24 cellular contexts compared by ENCODE assay signal in the genomic region with DNA sequence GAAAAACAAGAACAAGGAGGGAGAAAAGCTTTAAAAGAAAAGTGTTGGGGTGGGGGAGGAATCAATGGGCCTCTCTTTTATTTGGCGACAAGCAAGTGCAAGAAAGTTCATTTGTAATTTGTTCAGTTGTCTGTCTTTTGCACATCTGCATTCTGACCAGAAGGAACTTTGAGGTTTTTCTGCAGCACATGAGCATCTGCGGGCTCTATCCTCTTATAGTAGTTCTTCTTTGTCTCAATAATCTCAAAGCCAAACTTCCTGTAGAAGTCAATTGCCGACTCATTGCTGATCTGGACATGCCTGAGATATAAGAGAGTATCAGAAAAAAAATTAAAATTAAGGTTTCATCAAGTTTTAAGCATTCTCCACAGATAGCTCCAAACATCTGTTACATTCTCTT. TPM values are rescaled to one million over a fixed set of nuclear protein-coding genes. Genes with fewer than 3 reads are reported as not detected.
A peak's percentile ranks its signal among the peaks of the same experiment; 100 is the strongest.
DNase-seq lines count a peak whose midpoint lies in the region; ATAC-seq, FAIRE-seq and TF ChIP-seq lines count a peak whose summit lies in the region.
"Had no signal": no experiment of that assay in that cellular context is flagged by ENCODE, and none has a peak within 500 bp of the region (broad histone marks: within the 10 kb centered on the region; RNA-seq: fewer than 3 reads in every experiment).

No MANE protein-coding gene starts in this region.

- H3K36me3 ChIP-seq in pancreas, result peaks cover 0 to 25% (median 8%) of the 10 kb centered on the region in 3 donors
- H3K36me3 ChIP-seq: prostate gland, uterus had no signal

- no peak for TF ChIP-seq CTCF in progenitor cell of endocrine pancreas (IDR thresholded peaks at IDR 0.05; ENCODE audit: unreplicated experiment)
- no peak for TF ChIP-seq CTCF in pancreas (IDR thresholded peaks at IDR 0.05)

- no peak for FAIRE-seq in pancreas (lab: Jason Lieb, UNC)
- FAIRE-seq: G401.6 had no signal

- peaks cover 0 to 4% (median 0%) of the 10 kb centered on the region in 3 donors for H3K4me1 ChIP-seq in pancreas
- H3K4me1 ChIP-seq: prostate gland, suprapubic skin had no signal

- no peak for ATAC-seq in activated CD8-positive, alpha-beta T cell treated with anti-CD3 and anti-CD28 coated beads, Interleukin-2, amount 10 ng/mL, durations not matched to agents 7 days and 5 days
- no peak for ATAC-seq in pancreas
- ATAC-seq: activated naive CD4-positive, alpha-beta T cell treated with anti-CD3 and anti-CD28 coated beads, Interleukin-2, amount 50 U/mL, for 72 hours; heart left ventricle; left ventricle myocardium superior; Panc1 had no signal

- POLR2A ChIA-PET in activated CD8-positive, alpha-beta T cell treated with anti-CD3 and anti-CD28 coated beads, Interleukin-2, amount 10 ng/mL, durations not matched to agents 7 days and 5 days (lab: Charles Lee), result interaction anchor here (0.5 kb wide), 1 partner anchor 25 kb away, joined by 4 read pairs; no protein-coding TSS in a partner anchor

- CTCF ChIA-PET in activated naive CD4-positive, alpha-beta T cell treated with anti-CD3 and anti-CD28 coated beads, Interleukin-2, amount 10 ng/mL, durations not matched to agents 7 days and 5 days (lab: Charles Lee), result no interaction called here
- CTCF ChIA-PET in activated CD8-positive, alpha-beta T cell treated with anti-CD3 and anti-CD28 coated beads, Interleukin-2, amount 10 ng/mL, durations not matched to agents 7 days and 5 days (lab: Charles Lee), result interaction anchor here (1.1 to 1.7 kb wide), 3 partner anchors 15 to 56 kb away, joined by 3 to 10 read pairs (median 10); a partner anchor contains a TSS

- H3K4me3 Mint-ChIP-seq in activated naive CD4-positive, alpha-beta T cell treated with anti-CD3 and anti-CD28 coated beads, Interleukin-2, amount 10 ng/mL, durations not matched to agents 7 days and 5 days, result no peak overlapping the region
- H3K4me3 Mint-ChIP-seq in activated CD8-positive, alpha-beta T cell treated with anti-CD3 and anti-CD28 coated beads, Interleukin-2, amount 10 ng/mL, durations not matched to agents 7 days and 5 days, result no peak overlapping the region
- no peak overlapping the region for H3K4me3 Mint-ChIP-seq in progenitor cell of endocrine pancreas (ENCODE audit: low read depth)
- H3K4me3 Mint-ChIP-seq: activated CD4-positive, alpha-beta memory T cell treated with anti-CD3 and anti-CD28 coated beads for 36 hours; CD4-positive, alpha-beta memory T cell; mesothelial cell of epicardium had no signal

- H3K27me3 Mint-ChIP-seq in activated naive CD4-positive, alpha-beta T cell treated with anti-CD3 and anti-CD28 coated beads, Interleukin-2, amount 10 ng/mL, durations not matched to agents 7 days and 5 days, result no peaks in the 10 kb centered on the region
- no peaks in the 10 kb centered on the region for H3K27me3 Mint-ChIP-seq in activated CD8-positive, alpha-beta T cell treated with anti-CD3 and anti-CD28 coated beads, Interleukin-2, amount 10 ng/mL, durations not matched to agents 7 days and 5 days (ENCODE audit: low read depth)
- no peaks in the 10 kb centered on the region for H3K27me3 Mint-ChIP-seq in progenitor cell of endocrine pancreas
- H3K27me3 Mint-ChIP-seq: activated CD4-positive, alpha-beta memory T cell treated with anti-CD3 and anti-CD28 coated beads for 36 hours; CD4-positive, alpha-beta memory T cell had no signal

- H3K27me3 ChIP-seq in pancreas, result no peaks in the 10 kb centered on the region
- H3K27me3 ChIP-seq: heart left ventricle, suprapubic skin, uterus had no signal

- peak overlapping the region; percentile 67 for H3K27ac Mint-ChIP-seq in activated naive CD4-positive, alpha-beta T cell treated with anti-CD3 and anti-CD28 coated beads, Interleukin-2, amount 10 ng/mL, durations not matched to agents 7 days and 5 days
- H3K27ac Mint-ChIP-seq in activated CD8-positive, alpha-beta T cell treated with anti-CD3 and anti-CD28 coated beads, Interleukin-2, amount 10 ng/mL, durations not matched to agents 7 days and 5 days, result peak overlapping the region; percentile 72
- H3K27ac Mint-ChIP-seq in progenitor cell of endocrine pancreas, result peak overlapping the region; percentile 5
- H3K27ac Mint-ChIP-seq: activated CD4-positive, alpha-beta memory T cell treated with anti-CD3 and anti-CD28 coated beads for 36 hours had no signal

- DNase-seq in activated naive CD4-positive, alpha-beta T cell treated with anti-CD3 and anti-CD28 coated beads, Interleukin-2, amount 10 ng/mL, durations not matched to agents 7 days and 5 days, result no peak
- no peak for DNase-seq in activated naive CD4-positive, alpha-beta T cell treated with anti-CD3 and anti-CD28 coated beads, Interleukin-2, amount 50 U/mL, for 16 hours
- DNase-seq in KG1 (lab: John Stamatoyannopoulos, UW), result peak; percentile 44
- no peak for DNase-seq in activated CD8-positive, alpha-beta T cell treated with anti-CD3 and anti-CD28 coated beads, Interleukin-2, amount 10 ng/mL, durations not matched to agents 7 days and 5 days
- DNase-seq in progenitor cell of endocrine pancreas (ENCODE audit: low spot score, unreplicated experiment), result no peak
- no peak for DNase-seq in A172 (ENCODE audit: low spot score)
- no peak for DNase-seq in pancreas
- DNase-seq in NCI-H2081 (lab: John Stamatoyannopoulos, UW), result no peak
- DNase-seq: activated CD4-positive, alpha-beta memory T cell treated with anti-CD3 and anti-CD28 coated beads for 36 hours; activated T-cell treated with anti-CD3 and anti-CD28 coated beads, Interleukin-2, amount 50 U/mL, for 48 hours; CD4-positive, alpha-beta memory T cell; heart left ventricle; left ventricle myocardium superior; NCI-H1105 treated with DMSO at 0.1 percent for 48 hours; NCI-H2107; NCI-H446 treated with DMSO at 0.1 percent for 48 hours; SIG-M5; uterus had no signal

- intact Hi-C loops in pancreas (cut with DNase I), result no loop called here

- no peak overlapping the region for H3K4me3 ChIP-seq in pancreas
- H3K4me3 ChIP-seq: heart left ventricle, prostate gland, suprapubic skin, uterus had no signal

- no peaks in the 10 kb centered on the region for H3K9me3 ChIP-seq in pancreas
- H3K9me3 ChIP-seq: heart left ventricle, prostate gland, suprapubic skin, uterus had no signal

- peaks cover 40% of the 10 kb centered on the region for H3K36me3 Mint-ChIP-seq in activated naive CD4-positive, alpha-beta T cell treated with anti-CD3 and anti-CD28 coated beads, Interleukin-2, amount 10 ng/mL, durations not matched to agents 7 days and 5 days
- peaks cover 54% of the 10 kb centered on the region for H3K36me3 Mint-ChIP-seq in activated CD8-positive, alpha-beta T cell treated with anti-CD3 and anti-CD28 coated beads, Interleukin-2, amount 10 ng/mL, durations not matched to agents 7 days and 5 days (ENCODE audit: low read depth)
- H3K36me3 Mint-ChIP-seq in progenitor cell of endocrine pancreas (ENCODE audit: insufficient read depth), result peaks cover 16% of the 10 kb centered on the region

- H3K9me3 Mint-ChIP-seq in activated naive CD4-positive, alpha-beta T cell treated with anti-CD3 and anti-CD28 coated beads, Interleukin-2, amount 10 ng/mL, durations not matched to agents 7 days and 5 days, result no peaks in the 10 kb centered on the region
- H3K9me3 Mint-ChIP-seq in activated CD8-positive, alpha-beta T cell treated with anti-CD3 and anti-CD28 coated beads, Interleukin-2, amount 10 ng/mL, durations not matched to agents 7 days and 5 days (ENCODE audit: insufficient read depth), result no peaks in the 10 kb centered on the region
- no peaks in the 10 kb centered on the region for H3K9me3 Mint-ChIP-seq in progenitor cell of endocrine pancreas (ENCODE audit: low read depth)
- H3K9me3 Mint-ChIP-seq: activated CD4-positive, alpha-beta memory T cell treated with anti-CD3 and anti-CD28 coated beads for 36 hours; activated naive CD4-positive, alpha-beta T cell treated with anti-CD3 and anti-CD28 coated beads, Interleukin-2, amount 50 U/mL, for 72 hours; CD4-positive, alpha-beta memory T cell; mesothelial cell of epicardium had no signal

- WGBS in pancreas, 2 donors, result 84 to 85% methylated on average over 3 of the region's 3 CpGs

- H3K4me1 Mint-ChIP-seq in activated naive CD4-positive, alpha-beta T cell treated with anti-CD3 and anti-CD28 coated beads, Interleukin-2, amount 10 ng/mL, durations not matched to agents 7 days and 5 days, result peaks cover 18% of the 10 kb centered on the region
- H3K4me1 Mint-ChIP-seq in activated CD8-positive, alpha-beta T cell treated with anti-CD3 and anti-CD28 coated beads, Interleukin-2, amount 10 ng/mL, durations not matched to agents 7 days and 5 days (ENCODE audit: low read depth), result peaks cover 20% of the 10 kb centered on the region
- H3K4me1 Mint-ChIP-seq in progenitor cell of endocrine pancreas (ENCODE audit: low read depth), result no peaks in the 10 kb centered on the region

- H3K27ac ChIP-seq in pancreas, result no peak overlapping the region
- H3K27ac ChIP-seq: heart left ventricle, prostate gland, suprapubic skin, uterus had no signal

RNA-seq across cellular contexts. Expression of a gene that starts 24.4 kb away (rescaled TPM):
- 100 to 1,000 TPM; 108 to 116 TPM for total RNA-seq in activated CD8-positive, alpha-beta T cell treated with anti-CD3 and anti-CD28 coated beads, Interleukin-2, amount 10 ng/mL, durations not matched to agents 7 days and 5 days
- total RNA-seq in progenitor cell of endocrine pancreas, result 99.2 and 110 TPM in 2 replicates
- total RNA-seq in A172 (2014; rRNA removed; shearing (Covaris generic)), result 217 and 234 TPM in 2 replicates
- total RNA-seq in pancreas, result 10 to 100 TPM; 26.4 to 46.2 (median 40.5) TPM
- polyA plus RNA-seq in pancreas, result 10 to 100 TPM in 1 of 2 donors, 1 to 10 TPM in 1; 8.4 to 19.8 TPM

RNA-seq across cellular contexts. Expression of a gene that starts 25.2 kb away (rescaled TPM):
- total RNA-seq in activated CD8-positive, alpha-beta T cell treated with anti-CD3 and anti-CD28 coated beads, Interleukin-2, amount 10 ng/mL, durations not matched to agents 7 days and 5 days, result 10 to 100 TPM; 16.3 to 18.0 TPM
- 20.8 and 22.3 TPM in 2 replicates for total RNA-seq in progenitor cell of endocrine pancreas
- 6.6 TPM in 2 replicates for total RNA-seq in A172 (2014; rRNA removed; shearing (Covaris generic))
- 10 to 100 TPM in 3 of 6 donors, 1 to 10 TPM in 3; 8.2 to 12.3 (median 10.0) TPM for total RNA-seq in pancreas
- polyA plus RNA-seq in pancreas, result 1 to 10 TPM; 2.9 to 6.5 TPM

RNA-seq across cellular contexts. Expression of a gene that starts 25.2 kb away (rescaled TPM):
- total RNA-seq in activated CD8-positive, alpha-beta T cell treated with anti-CD3 and anti-CD28 coated beads, Interleukin-2, amount 10 ng/mL, durations not matched to agents 7 days and 5 days, result 10 to 100 TPM; 37.1 to 39.8 TPM
- 70.1 and 71.0 TPM in 2 replicates for total RNA-seq in progenitor cell of endocrine pancreas
- 109 and 111 TPM in 2 replicates for total RNA-seq in A172 (2014; rRNA removed; shearing (Covaris generic))
- 10 to 100 TPM; 20.3 to 44.7 (median 34.2) TPM for total RNA-seq in pancreas
- polyA plus RNA-seq in pancreas, result 10 to 100 TPM in 1 of 2 donors, 1 to 10 TPM in 1; 5.9 to 14.7 TPM

Comparison
In these comparisons a context has a peak if more than half of its experiments do, and no peak if none do; other contexts are left out.
1. H3K27ac Mint-ChIP-seq: peak in every context shown above with its lines; median percentile 72 in activated CD8-positive, alpha-beta T cell treated with anti-CD3 and anti-CD28 coated beads, Interleukin-2, amount 10 ng/mL, durations not matched to agents 7 days and 5 days; 67 in activated naive CD4-positive, alpha-beta T cell treated with anti-CD3 and anti-CD28 coated beads, Interleukin-2, amount 10 ng/mL, durations not matched to agents 7 days and 5 days; 5 in progenitor cell of endocrine pancreas.